Comparison of ENCODE assay signal across 8 cellular contexts in the genomic region with DNA sequence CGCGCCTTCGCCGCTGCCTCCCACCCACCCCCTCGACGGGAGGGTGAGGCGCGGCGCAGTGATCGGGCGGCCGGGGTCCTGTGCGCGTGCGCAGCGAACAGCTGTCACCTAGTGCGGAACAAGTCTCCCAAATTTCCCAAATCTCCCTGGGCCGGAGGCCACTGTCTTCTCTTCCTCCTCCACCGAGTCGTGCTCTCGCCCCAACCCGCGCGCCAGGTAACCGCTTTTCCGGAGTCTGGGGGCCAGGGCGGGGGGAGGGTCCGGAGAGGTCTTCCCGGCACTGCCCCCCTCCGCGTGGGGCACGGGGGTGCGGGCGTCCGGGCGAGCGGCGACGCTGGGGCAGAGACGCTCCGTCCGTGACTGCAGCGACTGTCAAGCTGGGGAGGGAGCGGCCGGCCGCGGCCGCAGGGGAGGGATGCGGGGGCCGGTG. TPM values are rescaled to one million over a fixed set of nuclear protein-coding genes. Genes with fewer than 3 reads are reported as not detected.
DNase-seq lines count a peak whose midpoint lies in the region; ATAC-seq and TF ChIP-seq lines count a peak whose summit lies in the region.

No MANE protein-coding gene starts in this region.

- H3K4me3 ChIP-seq in right atrium auricular region, result peak overlapping the region; percentile 86 to 98
- peak overlapping the region; percentile 74 for H3K4me3 ChIP-seq in skeletal muscle satellite cell (ENCODE audit: low read length)

- H3K4me3 Mint-ChIP-seq in activated CD8-positive, alpha-beta T cell treated with anti-CD3 and anti-CD28 coated beads for 36 hours, result peak overlapping the region; percentile 96

- ATAC-seq in GM18867 (IDR thresholded peaks at IDR 0.05; ENCODE audit: unreplicated experiment) (peak; percentile 16), HG03066 (IDR thresholded peaks at IDR 0.05; ENCODE audit: low read depth, unreplicated experiment) (peak; percentile 10)
- ATAC-seq in activated CD8-positive, alpha-beta T cell treated with anti-CD3 and anti-CD28 coated beads for 36 hours, result peak; percentile 55

- DNase-seq in activated CD8-positive, alpha-beta T cell treated with anti-CD3 and anti-CD28 coated beads for 36 hours, result no peak
- DNase-seq in right atrium auricular region (ENCODE audit: low spot score) (no peak), NCI-H2227 (lab: John Stamatoyannopoulos, UW; ENCODE audit: unreplicated experiment) (no peak), NCI-H524 (lab: John Stamatoyannopoulos, UW) (no peak)

- H3K27ac Mint-ChIP-seq in activated CD8-positive, alpha-beta T cell treated with anti-CD3 and anti-CD28 coated beads for 36 hours, result peak overlapping the region; percentile 99

- H3K36me3 Mint-ChIP-seq in activated CD8-positive, alpha-beta T cell treated with anti-CD3 and anti-CD28 coated beads for 36 hours (ENCODE audit: low read depth), result peaks cover 8% of the 10 kb centered on the region

- H3K4me1 ChIP-seq in right atrium auricular region (peaks cover 0 to 15% of the 10 kb centered on the region in 2 donors), skeletal muscle satellite cell (ENCODE audit: control insufficient read depth, insufficient read depth, low read length) (peaks cover 4% of the 10 kb centered on the region)

- H3K36me3 ChIP-seq in right atrium auricular region, result no peaks in the 10 kb centered on the region
- H3K36me3 ChIP-seq in skeletal muscle satellite cell (ENCODE audit: insufficient read depth, low read length), result no peaks in the 10 kb centered on the region

- peak overlapping the region; percentile 78 for H3K9ac ChIP-seq in skeletal muscle satellite cell (ENCODE audit: low read depth, low read length)

- H3K4me1 Mint-ChIP-seq in activated CD8-positive, alpha-beta T cell treated with anti-CD3 and anti-CD28 coated beads for 36 hours (ENCODE audit: low read depth), result peaks cover 25% of the 10 kb centered on the region

- intact Hi-C loops in activated CD8-positive, alpha-beta T cell treated with anti-CD3 and anti-CD28 coated beads for 36 hours (cut with micrococcal nuclease), result loop anchor here (5.0 kb wide), 1 partner anchor 76 kb away; no protein-coding TSS in a partner anchor

- POLR2A ChIA-PET in activated CD8-positive, alpha-beta T cell treated with anti-CD3 and anti-CD28 coated beads for 36 hours (lab: Charles Lee), result interaction anchor here (0.6 to 4.3 kb wide), 11 partner anchors 9 to 345 kb away, joined by 3 to 28 read pairs (median 4); a partner anchor contains a TSS

- H3K27me3 ChIP-seq in right atrium auricular region (no peaks in the 10 kb centered on the region), skeletal muscle satellite cell (ENCODE audit: control insufficient read depth, insufficient read depth, low read length) (no peaks in the 10 kb centered on the region)

- H3K9me3 Mint-ChIP-seq in activated CD8-positive, alpha-beta T cell treated with anti-CD3 and anti-CD28 coated beads for 36 hours, result peaks cover 1% of the 10 kb centered on the region

- CTCF ChIA-PET in activated CD8-positive, alpha-beta T cell treated with anti-CD3 and anti-CD28 coated beads for 36 hours (lab: Charles Lee), result interaction anchor here (0.9 kb wide), 1 partner anchor 69 kb away, joined by 4 read pairs; no protein-coding TSS in a partner anchor

- TF ChIP-seq CTCF in 22Rv1 (IDR thresholded peaks at IDR 0.05), result no peak
- TF ChIP-seq CTCF in activated CD8-positive, alpha-beta T cell treated with anti-CD3 and anti-CD28 coated beads for 36 hours (IDR thresholded peaks at IDR 0.05), result no peak
- TF ChIP-seq CTCF in right atrium auricular region (IDR thresholded peaks at IDR 0.05), result peak in 1 of 2 donors; percentile 3

- peak overlapping the region; percentile 82 for H3K4me2 ChIP-seq in skeletal muscle satellite cell (ENCODE audit: low read length)

- H3K27me3 Mint-ChIP-seq in activated CD8-positive, alpha-beta T cell treated with anti-CD3 and anti-CD28 coated beads for 36 hours, result no peaks in the 10 kb centered on the region

- peak overlapping the region; percentile 95 for H3K27ac ChIP-seq in 22Rv1
- H3K27ac ChIP-seq in right atrium auricular region, result peak overlapping the region; percentile 98 to 99

- H3K9me3 ChIP-seq in right atrium auricular region, result no peaks in the 10 kb centered on the region
- no peaks in the 10 kb centered on the region for H3K9me3 ChIP-seq in skeletal muscle satellite cell (replicated peaks; ENCODE audit: low read length)

RNA-seq across cellular contexts. Expression of a gene that starts 0.2 kb away (rescaled TPM):
- 10 to 100 TPM; 31.1 to 32.9 TPM for total RNA-seq in activated CD8-positive, alpha-beta T cell treated with anti-CD3 and anti-CD28 coated beads for 36 hours
- total RNA-seq in right atrium auricular region, result 10 to 100 TPM; 11.0 to 11.9 TPM
- total RNA-seq in skeletal muscle satellite cell (2012; rRNA removed), result 24.2 and 26.6 TPM in 2 replicates
